ENCODE assay signal across 9 cellular contexts in genomic region chr12:121787063-121787774, GRCh38. TPM values are rescaled to one million over a fixed set of nuclear protein-coding genes. Genes with fewer than 3 reads are reported as not detected.
DNase-seq lines count a peak whose midpoint lies in the region; ATAC-seq and TF ChIP-seq lines count a peak whose summit lies in the region.
"Had no signal": no experiment of that assay in that cellular context is flagged by ENCODE, and none has a peak within 500 bp of the region (broad histone marks: within the 10 kb centered on the region; RNA-seq: fewer than 3 reads in every experiment).

No MANE protein-coding gene starts in this region.

- BruUV-seq in Calu3 (replicated peaks; lab: Mats Ljungman, UMichigan) (no TSS peak), Caco-2 (replicated peaks; lab: Mats Ljungman, UMichigan) (no TSS peak)

- CTCF ChIA-PET in Calu3 (lab: Charles Lee) (interaction anchor here (0.9 to 1.6 kb wide), 4 partner anchors 8 to 324 kb away, joined by 3 to 9 read pairs (median 6); no protein-coding TSS in a partner anchor), T-cell (lab: Charles Lee) (interaction anchor here (0.6 to 1.2 kb wide), 3 partner anchors 10 to 105 kb away, joined by 3 to 5 read pairs (median 5); no protein-coding TSS in a partner anchor), Caco-2 (lab: Charles Lee) (interaction anchor here (0.6 kb wide), 1 partner anchor 612 kb away, joined by 3 read pairs; no protein-coding TSS in a partner anchor)

- no peak for TF ChIP-seq CTCF in Calu3 (IDR thresholded peaks at IDR 0.05; ENCODE audit: unreplicated experiment)
- TF ChIP-seq CTCF in chondrocyte (IDR thresholded peaks at IDR 0.05) = no peak
- no peak for TF ChIP-seq CTCF in neutrophil (IDR thresholded peaks at IDR 0.05)
- no peak for TF ChIP-seq CTCF in GM23338 (conservative IDR thresholded peaks at IDR 0.05; ENCODE audit: low read depth in 2 of 2)
- no peak for TF ChIP-seq CTCF in Caco-2 (IDR thresholded peaks at IDR 0.05; ENCODE audit: insufficient read depth in 1 of 2, low read depth in 1 of 2, low read length in 1 of 2, severe bottlenecking in 1 of 2, unreplicated experiment in 1 of 2)

- peaks cover 8% of the 10 kb centered on the region; the same call in 1 of the 2 replicates for H3F3A ChIP-seq in GM23338 (replicated peaks; ENCODE audit: low read depth)

- H4K20me1 ChIP-seq in GM23338 (replicated peaks; ENCODE audit: insufficient read depth) = peaks cover 38% of the 10 kb centered on the region

- intact Hi-C loops in Calu3 (cut with micrococcal nuclease; ENCODE audit: unreplicated experiment) = no loop called here
- intact Hi-C loops in Caco-2 (cut with micrococcal nuclease; ENCODE audit: unreplicated experiment) = no loop called here

- no peaks in the 10 kb centered on the region for H3K36me3 ChIP-seq in neutrophil
- H3K36me3 ChIP-seq in GM23338 (ENCODE audit: insufficient read depth) = no peaks in the 10 kb centered on the region
- no peaks in the 10 kb centered on the region; the same call in 1 of the 2 replicates for H3K36me3 ChIP-seq in Caco-2 (ENCODE audit: control insufficient read depth, insufficient read depth, low read length)
- H3K36me3 ChIP-seq: esophagus muscularis mucosa had no signal

- H3K36me3 Mint-ChIP-seq in Calu3 (ENCODE audit: insufficient read depth, unreplicated experiment) (peaks cover 92% of the 10 kb centered on the region), T-cell (peaks cover 15% of the 10 kb centered on the region), chondrocyte (ENCODE audit: low read depth) (no peaks in the 10 kb centered on the region), GM23338 (ENCODE audit: low read depth) (0 out of 3 replicates have a peak, but pooled peaks cover 6% of the 10 kb centered on the region), Caco-2 (ENCODE audit: insufficient read depth, unreplicated experiment) (peaks cover 46% of the 10 kb centered on the region)

- no peaks in the 10 kb centered on the region; the same call in 1 of the 2 replicates for H3K79me2 ChIP-seq in GM23338 (replicated peaks; ENCODE audit: insufficient read depth)

- H3K4me3 ChIP-seq in neutrophil (ENCODE audit: low read depth in 1 of 2, low read length in 1 of 2) = peak overlapping the region in 1 of 2 experiments; percentile 89
- no peak overlapping the region for H3K4me3 ChIP-seq in GM23338
- no peak overlapping the region for H3K4me3 ChIP-seq in Caco-2 (ENCODE audit: low read depth, low read length)
- H3K4me3 ChIP-seq: esophagus muscularis mucosa had no signal

- POLR2A ChIA-PET in T-cell (lab: Charles Lee) (interaction anchor here in 1 of 2 donors (0.6 to 1.2 kb wide), 3 partner anchors 10 to 480 kb away, joined by 3 read pairs; no protein-coding TSS in a partner anchor), Caco-2 (lab: Charles Lee) (no interaction called here)

- no peak overlapping the region for H2AFZ ChIP-seq in GM23338

- peak in 3 of 4 experiments; percentile 2 to 26 (median 24) for ATAC-seq in T-cell (replicated peaks in 1 of 4)
- no peak for ATAC-seq in GM23338
- ATAC-seq in HG02798 (IDR thresholded peaks at IDR 0.05; ENCODE audit: poor library complexity, unreplicated experiment) = no peak

- H3K9me3 ChIP-seq in neutrophil (no peaks in the 10 kb centered on the region), Caco-2 (no peaks in the 10 kb centered on the region)
- H3K9me3 ChIP-seq: esophagus muscularis mucosa had no signal

- H3K27me3 Mint-ChIP-seq in Calu3 (ENCODE audit: unreplicated experiment) (no peaks in the 10 kb centered on the region), T-cell (no peaks in the 10 kb centered on the region), chondrocyte (ENCODE audit: low read depth) (no peaks in the 10 kb centered on the region), GM23338 (ENCODE audit: insufficient read depth, low read depth, poor library complexity) (peaks cover 18% of the 10 kb centered on the region), Caco-2 (ENCODE audit: insufficient read depth, unreplicated experiment) (no peaks in the 10 kb centered on the region)

- DNase-seq in Calu3 (peak; percentile 50), T-cell (peak in 21 of 34 experiments; percentile 34 to 71 (median 54)), chondrocyte (ENCODE audit: low spot score) (no peak), GM23338 (ENCODE audit: low spot score) (no peak), iPS-NIHi11 (ENCODE audit: low spot score) (no peak), Caco-2 (no peak)

- H3K27ac ChIP-seq in neutrophil = peak overlapping the region; percentile 98
- H3K27ac ChIP-seq in GM23338 (ENCODE audit: low read depth) = no peak overlapping the region

- H3K9me2 ChIP-seq in GM23338 (ENCODE audit: insufficient read depth) = no peaks in the 10 kb centered on the region

- H3K4me2 ChIP-seq in GM23338 = no peak overlapping the region

- H3K27me3 ChIP-seq in neutrophil (no peaks in the 10 kb centered on the region), GM23338 (ENCODE audit: insufficient read depth) (no peaks in the 10 kb centered on the region), Caco-2 (replicated peaks; ENCODE audit: control insufficient read depth, insufficient read depth, low read length) (no peaks in the 10 kb centered on the region)
- H3K27me3 ChIP-seq: esophagus muscularis mucosa had no signal

- H3K9me3 Mint-ChIP-seq in Calu3 (ENCODE audit: low read depth, unreplicated experiment) (no peaks in the 10 kb centered on the region), T-cell (no peaks in the 10 kb centered on the region), chondrocyte (ENCODE audit: low read depth) (no peaks in the 10 kb centered on the region), GM23338 (no peaks in the 10 kb centered on the region), Caco-2 (ENCODE audit: unreplicated experiment) (no peaks in the 10 kb centered on the region)

- H3K4me1 ChIP-seq in neutrophil (ENCODE audit: control insufficient read depth in 1 of 2, insufficient read depth in 1 of 2, low read depth in 1 of 2, low read length in 1 of 2) (peaks cover 68 to 70% of the 10 kb centered on the region in 2 experiments), GM23338 (ENCODE audit: insufficient read depth) (peaks cover 3% of the 10 kb centered on the region; the same call in 1 of the 2 replicates), Caco-2 (peaks cover 22% of the 10 kb centered on the region)

- H3K27ac Mint-ChIP-seq in Calu3 (ENCODE audit: unreplicated experiment) (peak overlapping the region; percentile 96), T-cell (peak overlapping the region; percentile 100), chondrocyte (ENCODE audit: unreplicated experiment) (peak overlapping the region; percentile 27), GM23338 (no peak overlapping the region), Caco-2 (ENCODE audit: unreplicated experiment) (no peak overlapping the region)

- H3K4me1 Mint-ChIP-seq in Calu3 (ENCODE audit: low read depth, unreplicated experiment) (peaks cover 74% of the 10 kb centered on the region), T-cell (peaks cover 87 to 94% (median 94%) of the 10 kb centered on the region in 3 donors), chondrocyte (ENCODE audit: low read depth) (peaks cover 30% of the 10 kb centered on the region), GM23338 (peaks cover 14% of the 10 kb centered on the region), Caco-2 (ENCODE audit: low read depth, unreplicated experiment) (peaks cover 26% of the 10 kb centered on the region)

- H3K4me3 Mint-ChIP-seq in Calu3 (ENCODE audit: low read depth, unreplicated experiment) (peak overlapping the region; percentile 51), T-cell (peak overlapping the region; percentile 73 to 94 (median 77)), chondrocyte (ENCODE audit: unreplicated experiment) (no peak overlapping the region), GM23338 (no peak overlapping the region), Caco-2 (ENCODE audit: unreplicated experiment) (no peak overlapping the region)

TF ChIP-seq in GM23338, 12 proteins besides CTCF, POLR2A, EP300 and RAD21 (continues in another document):
- TF ChIP-seq ZNF114 (CRISPR knock-in tag; IDR thresholded peaks at IDR 0.05) (no peak), POLR2AphosphoS5 (IDR thresholded peaks at IDR 0.05; ENCODE audit: low read depth) (no peak), NANOG (IDR thresholded peaks at IDR 0.05; ENCODE audit: borderline replicate concordance) (no peak), JUNB (IDR thresholded peaks at IDR 0.05; ENCODE audit: unreplicated experiment) (no peak), EZH2phosphoT487 (IDR thresholded peaks at IDR 0.05; ENCODE audit: unreplicated experiment) (no peak)

RNA-seq across cellular contexts. Expression of gene RHOF, which starts 6.3 kb away (rescaled TPM):
- total RNA-seq in Calu3 (2022) = 73.9 and 121 TPM in 2 replicates
- 100 to 1,000 TPM; 137 to 158 (median 145) TPM for total RNA-seq in T-cell
- 9.6 to 14.1 TPM (median 10.8 TPM) in 3 replicates for total RNA-seq in chondrocyte
- 31.9 and 53.4 TPM in 2 replicates for total RNA-seq in GM23338 (2014; rRNA removed; shearing (Covaris generic))
- polyA plus RNA-seq in GM23338 (2016; fragmentation: Nextera tagmentation; extraction: Ambion mirVana) = 8.7 and 10.5 TPM in 2 replicates
- total RNA-seq in Caco-2 (2022) = 33.8 and 36.7 TPM in 2 replicates

RNA-seq across cellular contexts. Expression of gene SETD1B, which starts 16.6 kb away (rescaled TPM):
- total RNA-seq in Calu3 (2022) = 32.2 and 33.1 TPM in 2 replicates
- 100 to 1,000 TPM in 1 of 5 donors, 10 to 100 TPM in 4; 87.7 to 106 (median 96.0) TPM for total RNA-seq in T-cell
- 18.8 to 19.7 TPM (median 19.4 TPM) in 3 replicates for total RNA-seq in chondrocyte
- total RNA-seq in GM23338 (2014; rRNA removed; shearing (Covaris generic)) = 8.7 and 8.9 TPM in 2 replicates
- polyA plus RNA-seq in GM23338 (2016; fragmentation: Nextera tagmentation; extraction: Ambion mirVana) = 3.1 and 3.4 TPM in 2 replicates
- total RNA-seq in Caco-2 (2022) = 16.8 and 17.6 TPM in 2 replicates

Comparison
In these comparisons a context has a peak if more than half of its experiments do, and no peak if none do; other contexts are left out.
1. DNase-seq: peak in Calu3 (single experiment) and T-cell (21 of 34); none in chondrocyte (single experiment), GM23338 (single experiment), iPS-NIHi11 (single experiment) and Caco-2 (0 of 2).
2. H3K27ac Mint-ChIP-seq: peak in Calu3 (single experiment), T-cell (2 of 2) and chondrocyte (single experiment); none in GM23338 (single experiment) and Caco-2 (single experiment).
3. H3K4me3 Mint-ChIP-seq: peak in Calu3 (single experiment) and T-cell (3 of 3); none in chondrocyte (single experiment), GM23338 (single experiment) and Caco-2 (single experiment).
4. ATAC-seq: peak in T-cell (3 of 4); none in GM23338 (single experiment) and HG02798 (single experiment).